ENCODE assay signal across 17 cellular contexts in genomic region chr6:87261534-87261933, GRCh38.
A peak's percentile ranks its signal among the peaks of the same experiment; 100 is the strongest.
DNase-seq lines count a peak whose midpoint lies in the region; ATAC-seq, FAIRE-seq and TF ChIP-seq lines count a peak whose summit lies in the region.
"Had no signal": no experiment of that assay in that cellular context is flagged by ENCODE, and none has a peak within 500 bp of the region (broad histone marks: within the 10 kb centered on the region; RNA-seq: fewer than 3 reads in every experiment).

No MANE protein-coding gene starts in this region.

- no peak for DNase-seq in D721Med (ENCODE audit: insufficient read length, low spot score)
- no peak for DNase-seq in central memory CD8-positive, alpha-beta T cell (ENCODE audit: low spot score in 2 of 2)
- DNase-seq in NCI-H526 treated with DMSO at 0.1 percent for 48 hours (lab: John Stamatoyannopoulos, UW) = no peak
- DNase-seq in NCI-H1105 (lab: John Stamatoyannopoulos, UW) = no peak
- DNase-seq in AG08395 (ENCODE audit: low spot score) = no peak
- DNase-seq: 8988T; CD4-positive, CD25-positive, alpha-beta regulatory T cell; DMS 273 treated with DMSO at 0.1 percent for 48 hours; DMS79; GM23248; Karpas-422 had no signal

- no peak overlapping the region for H3K4me3 Mint-ChIP-seq in central memory CD8-positive, alpha-beta T cell
- H3K4me3 Mint-ChIP-seq: CD4-positive, CD25-positive, alpha-beta regulatory T cell had no signal

- H3K4me1 Mint-ChIP-seq in central memory CD8-positive, alpha-beta T cell = peaks cover 9% of the 10 kb centered on the region

- H3K27ac Mint-ChIP-seq in central memory CD8-positive, alpha-beta T cell (ENCODE audit: low read depth) = peak overlapping the region; percentile 79

- no peaks in the 10 kb centered on the region for H3K27me3 Mint-ChIP-seq in central memory CD8-positive, alpha-beta T cell
- H3K27me3 Mint-ChIP-seq: CD4-positive, CD25-positive, alpha-beta regulatory T cell had no signal

- H3K9me3 Mint-ChIP-seq in central memory CD8-positive, alpha-beta T cell = no peaks in the 10 kb centered on the region

- ATAC-seq in GM18519 (IDR thresholded peaks at IDR 0.05; ENCODE audit: low FRiP score, unreplicated experiment) = peak; percentile 41
- ATAC-seq in HG02885 (IDR thresholded peaks at IDR 0.05; ENCODE audit: poor library complexity, unreplicated experiment) = peak; percentile 54
- ATAC-seq in central memory CD8-positive, alpha-beta T cell (replicated peaks; ENCODE audit: extremely low read depth, poor library complexity, severe bottlenecking) = no peak
- ATAC-seq: HCT116, K562 had no signal

- no peak for TF ChIP-seq CTCF in D721Med (IDR thresholded peaks at IDR 0.05; ENCODE audit: insufficient read depth, missing control alignments)

- H3K36me3 Mint-ChIP-seq in central memory CD8-positive, alpha-beta T cell (ENCODE audit: insufficient read depth) = peaks cover 24% of the 10 kb centered on the region

- peak; percentile 32 for FAIRE-seq in D721Med (lab: Jason Lieb, UNC)
- FAIRE-seq: GM18507, H54, K562 had no signal
